ENCODE assay signal across 8 cellular contexts in genomic region chr6:21593412-21593926, GRCh38. TPM values are rescaled to one million over a fixed set of nuclear protein-coding genes. Genes with fewer than 3 reads are reported as not detected.
A peak's percentile ranks its signal among the peaks of the same experiment; 100 is the strongest.
DNase-seq lines count a peak whose midpoint lies in the region; ATAC-seq, FAIRE-seq and TF ChIP-seq lines count a peak whose summit lies in the region.

TSS of gene SOX4 (plus strand) at chr6:21593751. CDS start at chr6:21594535, 784 bp downstream.

- no peak within 1 kb of the TSS for H3K4me3 Mint-ChIP-seq in progenitor cell of endocrine pancreas (ENCODE audit: low read depth)

- no peak for TF ChIP-seq EP300 in K562 (IDR thresholded peaks at IDR 0.05; ENCODE audit: low read length)

- peak within 1 kb of the TSS; percentile 18 for H3K4me3 ChIP-seq in K562

- FAIRE-seq in A204.1 (lab: Jason Lieb, UNC) (peak; percentile 91), K562 (lab: Jason Lieb, UNC) (no peak)

- no peaks in the 10 kb centered on the region for H3K9me3 Mint-ChIP-seq in progenitor cell of endocrine pancreas (ENCODE audit: low read depth)

- no peaks in the 10 kb centered on the region for H3K79me2 ChIP-seq in K562 (ENCODE audit: control insufficient read depth, insufficient read depth, low read length)

- peak within 1 kb of the TSS; percentile 99 for H3K27ac Mint-ChIP-seq in progenitor cell of endocrine pancreas

- peaks cover 0 to 32% of the 10 kb centered on the region in 2 experiments; a peak in 2 of 5 replicates for H3K4me1 ChIP-seq in K562 (replicated peaks in 1 of 2; ENCODE audit: control insufficient read depth in 2 of 2, insufficient read depth in 2 of 2, low read length in 2 of 2)

- H4K20me1 ChIP-seq in K562 (replicated peaks; ENCODE audit: control insufficient read depth, insufficient read depth, low read length) = no peaks in the 10 kb centered on the region

- in situ Hi-C loops in K562 (cut with MboI) = no loop called here

- CTCF ChIA-PET in K562 (lab: Yijun Ruan, JAX; ENCODE audit: low intra/inter-chr PET ratio) = no interaction called here

- peaks cover 14% of the 10 kb centered on the region for H3K4me1 Mint-ChIP-seq in progenitor cell of endocrine pancreas (ENCODE audit: low read depth)

- WGBS in K562 (ENCODE audit: insufficient coverage, low coverage, missing lambda C conversion rate) = 11% methylated on average over 19 of the region's 19 CpGs

- TF ChIP-seq CTCF in K562 (IDR thresholded peaks at IDR 0.05 in 2 of 3, conservative IDR thresholded peaks at IDR 0.05 in 1 of 3; ENCODE audit: insufficient read depth in 2 of 3, low read depth in 1 of 3, low read length in 3 of 3) = no peak
- no peak for TF ChIP-seq CTCF in progenitor cell of endocrine pancreas (IDR thresholded peaks at IDR 0.05; ENCODE audit: unreplicated experiment)

- peak within 1 kb of the TSS in 1 of 2 experiments; percentile 78; a peak in 2 of 4 replicates for H3K9ac ChIP-seq in K562 (ENCODE audit: insufficient read depth in 1 of 2, low read depth in 2 of 2, low read length in 2 of 2)

- H2AFZ ChIP-seq in K562 (ENCODE audit: low read depth, low read length) = peak within 1 kb of the TSS; percentile 63

- DNase-seq in NCI-H1436 treated with DMSO at 0.1 percent for 48 hours (lab: John Stamatoyannopoulos, UW) (peak; percentile 98), SW 1271 (lab: John Stamatoyannopoulos, UW) (peak; percentile 84 to 95), K562 (ENCODE audit: extremely low read depth in 1 of 4, low spot score in 3 of 4) (peak; percentile 17 to 45 (median 34)), hepatic stellate cell (ENCODE audit: low spot score) (peak; percentile 98), progenitor cell of endocrine pancreas (ENCODE audit: low spot score, unreplicated experiment) (peak; percentile 87)

- no peaks in the 10 kb centered on the region for H3K9me1 ChIP-seq in K562 (ENCODE audit: control insufficient read depth, insufficient read depth, low read length)

- peaks cover 8 to 21% of the 10 kb centered on the region in 2 experiments; a peak in 3 of 5 replicates for H3K27me3 ChIP-seq in K562 (ENCODE audit: control insufficient read depth in 2 of 2, insufficient read depth in 2 of 2, low read length in 2 of 2)

- intact Hi-C loops in K562 (cut with micrococcal nuclease) = loop anchor here (10.0 kb wide), 3 partner anchors 719 to 1499 kb away; no protein-coding TSS in a partner anchor

- POLR2A ChIA-PET in K562 (lab: Yijun Ruan, JAX) = no interaction called here

- peaks cover 29% of the 10 kb centered on the region for H3K36me3 Mint-ChIP-seq in progenitor cell of endocrine pancreas (ENCODE audit: insufficient read depth)

- H3K4me2 ChIP-seq in K562 (ENCODE audit: insufficient read depth, low read length) = peak within 1 kb of the TSS; percentile 58

- H3K36me3 ChIP-seq in K562 (ENCODE audit: control insufficient read depth, insufficient read depth, low read length) = no peaks in the 10 kb centered on the region

- BruUV-seq in K562 (replicated peaks; lab: Mats Ljungman, UMichigan) = no TSS peak

- H3K9me3 ChIP-seq in K562 (replicated peaks; ENCODE audit: control insufficient read depth, insufficient read depth, low read depth, low read length) = no peaks in the 10 kb centered on the region

- peak; percentile 52 for ATAC-seq in GM18508 (IDR thresholded peaks at IDR 0.05; ENCODE audit: insufficient read depth, unreplicated experiment)
- ATAC-seq in HG02938 (IDR thresholded peaks at IDR 0.05; ENCODE audit: unreplicated experiment) = peak; percentile 66
- peak; percentile 36; the same call in 2 of the 3 replicates for ATAC-seq in K562

- no peaks in the 10 kb centered on the region for H3K27me3 Mint-ChIP-seq in progenitor cell of endocrine pancreas

- H3K27ac ChIP-seq in K562 (ENCODE audit: extremely low read depth, low read depth, low read length) = no peak within 1 kb of the TSS

- no peak for TF ChIP-seq RAD21 in K562 (CRISPR knock-in tag; conservative IDR thresholded peaks at IDR 0.05 in 1 of 2, IDR thresholded peaks at IDR 0.05 in 1 of 2)

- TF ChIP-seq POLR2A in K562 (conservative IDR thresholded peaks at IDR 0.05) = no peak

TF ChIP-seq in K562, 482 proteins besides CTCF, POLR2A, EP300 and RAD21:
- TF ChIP-seq E2F4 (CRISPR knock-in tag; IDR thresholded peaks at IDR 0.05; ENCODE audit: low read depth) = no peak
- no peak for TF ChIP-seq CBFB (CRISPR knock-in tag; IDR thresholded peaks at IDR 0.05)
- no peak for TF ChIP-seq MAFF (IDR thresholded peaks at IDR 0.05; ENCODE audit: low read length)
- 0 out of 2 replicates have a peak, but pooled peaks have one; percentile 18 for TF ChIP-seq ATF7 (IDR thresholded peaks at IDR 0.05)
- no peak for TF ChIP-seq ZNF444 (CRISPR knock-in tag; IDR thresholded peaks at IDR 0.05)
- no peak for TF ChIP-seq E2F5 (CRISPR knock-in tag; IDR thresholded peaks at IDR 0.05)

RNA-seq across cellular contexts. Expression of gene SOX4, which starts in this region (rescaled TPM):
- not detected in 2 replicates for total RNA-seq in K562 (2011; cell fraction: chromatin; rRNA removed; ENCODE audit: low replicate concordance)
- total RNA-seq in K562 (2011; cell fraction: nucleolus; rRNA removed) = 0.17 TPM in 1 of 2 replicates, not detected in the other
- total RNA-seq in K562 (2011; cell fraction: nucleoplasm; rRNA removed) = not detected in 2 replicates
- total RNA-seq in K562 (2014; rRNA removed) = 0.04 and 0.05 TPM in 2 replicates
- 0.03 and 0.04 TPM in 2 replicates for total RNA-seq in K562 (2014; rRNA removed; fragmentation: Illumina TruSeq; extraction: Trizol)
- 0.04 TPM in 2 replicates for total RNA-seq in K562 (2015; rRNA removed; fragmentation: Illumina TruSeq; extraction: Trizol)
- 0.27 and 0.29 TPM in 2 replicates for total RNA-seq in K562 (2021)
- polyA plus RNA-seq in K562 (2011; rRNA removed) = 0.03 TPM in 1 of 2 replicates, not detected in the other
- 0.01 TPM in 2 replicates for polyA plus RNA-seq in K562 (2011; cell fraction: cytosol; rRNA removed)
- 0.03 TPM in 2 replicates for polyA plus RNA-seq in K562 (2011; cell fraction: nucleus; rRNA removed)
- 0.07 and 0.08 TPM in 2 replicates for polyA plus RNA-seq in K562 (2012)
- 0.04 TPM in 2 replicates for polyA plus RNA-seq in K562 (2014; fragmentation: Illumina TruSeq; extraction: Trizol)
- polyA plus RNA-seq in K562 (2014; fragmentation: Nextera tagmentation; extraction: Ambion mirVana) = under 1 TPM; 0.07 to 0.21 TPM
- 0.01 and 0.04 TPM in 2 replicates for polyA plus RNA-seq in K562 (2014; rRNA removed)
- polyA minus RNA-seq in K562 (2011; rRNA and poly(A)+ RNA removed) = 0.06 TPM in 1 of 2 replicates, not detected in the other
- polyA minus RNA-seq in K562 (2011; cell fraction: cytosol; rRNA and poly(A)+ RNA removed) = not detected in 2 replicates
- polyA minus RNA-seq in K562 (2011; cell fraction: nucleus; rRNA and poly(A)+ RNA removed) = under 0.01 TPM in 1 of 2 replicates, not detected in the other
- 274 and 293 TPM in 2 replicates for total RNA-seq in progenitor cell of endocrine pancreas

Comparison
In these comparisons a context has a peak if more than half of its experiments do, and no peak if none do; other contexts are left out.
1. RNA of gene SOX4 (total RNA-seq): 274 to 293 TPM in progenitor cell of endocrine pancreas; 0.03 to 0.29 TPM in K562; every median in the first group is over 100 times any median in the second.
2. Peak in DNase-seq, ATAC-seq, H3K4me3 ChIP-seq and H3K4me2 ChIP-seq in K562; RNA of the gene not detected or under 1 TPM.
3. DNase-seq: peak in every context shown above with its lines; median percentile 98 in NCI-H1436 treated with DMSO at 0.1 percent for 48 hours; 98 in hepatic stellate cell; 90 in SW 1271; 87 in progenitor cell of endocrine pancreas; 34 in K562.
4. Peak in every context shown above with its lines, with median percentiles within 50 percentile points of each other: ATAC-seq.